Comparison of ENCODE assay signal across 8 cellular contexts in genomic region chr16:57462209-57462977, GRCh38. TPM values are rescaled to one million over a fixed set of nuclear protein-coding genes. Genes with fewer than 3 reads are reported as not detected.
DNase-seq lines count a peak whose midpoint lies in the region; ATAC-seq and TF ChIP-seq lines count a peak whose summit lies in the region.

Gene POLR2C (plus strand): TSS chr16:57462679. CDS start chr16:57462725, 46 bp downstream.

- ATAC-seq in GM21737 (IDR thresholded peaks at IDR 0.05; ENCODE audit: unreplicated experiment): peak; percentile 88

- H3K4me3 Mint-ChIP-seq in neural crest cell: peak within 1 kb of the TSS; percentile 100

- H3K36me3 ChIP-seq in KOPT-K1 (ENCODE audit: insufficient read depth, low read length) (peaks cover 78% of the 10 kb centered on the region), stomach smooth muscle (ENCODE audit: control insufficient read depth in 2 of 2, insufficient read depth in 2 of 2, low read length in 2 of 2) (peaks cover 58 to 62% of the 10 kb centered on the region in 2 donors)

- DNase-seq in EH (ENCODE audit: low read depth) (peak; percentile 81), fibroblast of the conjunctiva (ENCODE audit: low read depth) (peak; percentile 65), neural crest cell (ENCODE audit: low read depth, low spot score) (peak; percentile 96)
- peak; percentile 90 for DNase-seq in activated effector memory CD4-positive, alpha-beta T cell treated with Interleukin-2 at 50 U/mL for 16 hours

- H3K27ac Mint-ChIP-seq in neural crest cell (ENCODE audit: unreplicated experiment): peak within 1 kb of the TSS; percentile 98

- H3K4me3 ChIP-seq in stomach smooth muscle (ENCODE audit: low read length in 2 of 2): peak within 1 kb of the TSS; percentile 96 to 97

- H3K9me3 ChIP-seq in KOPT-K1 (ENCODE audit: insufficient read depth, low read length, poor library complexity, severe bottlenecking): no peaks in the 10 kb centered on the region
- H3K9me3 ChIP-seq in stomach smooth muscle (ENCODE audit: control insufficient read depth in 2 of 2, low read length in 2 of 2): no peaks in the 10 kb centered on the region

- H3K4me1 ChIP-seq in stomach smooth muscle (ENCODE audit: control insufficient read depth, insufficient read depth, low read length): peaks cover 23% of the 10 kb centered on the region

- H3K4me1 Mint-ChIP-seq in neural crest cell: peaks cover 19% of the 10 kb centered on the region

- H3K9me3 Mint-ChIP-seq in neural crest cell: no peaks in the 10 kb centered on the region

- no peaks in the 10 kb centered on the region for H3K27me3 Mint-ChIP-seq in neural crest cell (ENCODE audit: low read depth)

- H3K27me3 ChIP-seq in stomach smooth muscle (ENCODE audit: control insufficient read depth in 1 of 2, insufficient read depth in 2 of 2, low read length in 2 of 2): no peaks in the 10 kb centered on the region

- TF ChIP-seq CTCF in neural crest cell (conservative IDR thresholded peaks at IDR 0.05): peak; percentile 97

- peak within 1 kb of the TSS; percentile 85 to 86 for H3K9ac ChIP-seq in stomach smooth muscle (ENCODE audit: low read length in 2 of 2)

- peak; percentile 99 for TF ChIP-seq POLR2A in Raji (IDR thresholded peaks at IDR 0.05; ENCODE audit: insufficient read depth, low read depth, low read length)

- peak within 1 kb of the TSS; percentile 55 for H3K27ac ChIP-seq in KOPT-K1 (ENCODE audit: low read depth, low read length, poor library complexity, severe bottlenecking)
- H3K27ac ChIP-seq in stomach smooth muscle (ENCODE audit: low read length): peak within 1 kb of the TSS; percentile 41

- peaks cover 11% of the 10 kb centered on the region for H3K36me3 Mint-ChIP-seq in neural crest cell (ENCODE audit: low read depth)

RNA-seq across cellular contexts. Expression of gene POLR2C, which starts in this region (rescaled TPM):
- 74.0 and 77.5 TPM in 2 replicates for total RNA-seq in neural crest cell

Comparison
In these comparisons a context has a peak if more than half of its experiments do, and no peak if none do; other contexts are left out.
1. Peak in every context shown above with its lines: DNase-seq, ATAC-seq, H3K4me3 ChIP-seq and H3K27ac ChIP-seq.